ENCODE assay signal across 10 cellular contexts in genomic region chr1:15426492-15427279, GRCh38. TPM values are rescaled to one million over a fixed set of nuclear protein-coding genes. Genes with fewer than 3 reads are reported as not detected.
DNase-seq lines count a peak whose midpoint lies in the region; ATAC-seq lines count a peak whose summit lies in the region.
"Had no signal": no experiment of that assay in that cellular context is flagged by ENCODE, and none has a peak within 500 bp of the region (broad histone marks: within the 10 kb centered on the region; RNA-seq: fewer than 3 reads in every experiment).

No MANE protein-coding gene starts in this region.

- no peaks in the 10 kb centered on the region for H3K9me3 Mint-ChIP-seq in central memory CD8-positive, alpha-beta T cell

- H3K4me3 ChIP-seq in mucosa of stomach (ENCODE audit: low read length) = no peak overlapping the region

- peak; percentile 88 for DNase-seq in A172 (ENCODE audit: low spot score)
- DNase-seq in NCI-H226 = peak; percentile 82
- DNase-seq in central memory CD8-positive, alpha-beta T cell (ENCODE audit: low spot score in 2 of 2) = no peak
- no peak for DNase-seq in NCI-H187 treated with DMSO at 0.1 percent for 48 hours (lab: John Stamatoyannopoulos, UW)
- DNase-seq in DMS 273 treated with DMSO at 0.1 percent for 48 hours (lab: John Stamatoyannopoulos, UW) = no peak
- no peak for DNase-seq in NCI-H748 (lab: John Stamatoyannopoulos, UW; ENCODE audit: unreplicated experiment)

- H3K36me3 Mint-ChIP-seq in central memory CD8-positive, alpha-beta T cell (ENCODE audit: insufficient read depth) = peaks cover 65% of the 10 kb centered on the region

- peak overlapping the region; percentile 90 for H3K27ac Mint-ChIP-seq in central memory CD8-positive, alpha-beta T cell (ENCODE audit: low read depth)
- H3K27ac Mint-ChIP-seq: B cell had no signal

- H3K4me3 Mint-ChIP-seq in central memory CD8-positive, alpha-beta T cell = peak overlapping the region; percentile 14
- H3K4me3 Mint-ChIP-seq: B cell had no signal

- no peaks in the 10 kb centered on the region for H3K27me3 ChIP-seq in mucosa of stomach (ENCODE audit: control insufficient read depth, insufficient read depth, low read length)

- ATAC-seq in central memory CD8-positive, alpha-beta T cell (replicated peaks; ENCODE audit: extremely low read depth, poor library complexity, severe bottlenecking) = no peak
- ATAC-seq in HG03378 (IDR thresholded peaks at IDR 0.05; ENCODE audit: unreplicated experiment) = no peak

- H3K4me1 Mint-ChIP-seq in central memory CD8-positive, alpha-beta T cell = peaks cover 33% of the 10 kb centered on the region
- H3K4me1 Mint-ChIP-seq: B cell had no signal

- H3K9ac ChIP-seq in mucosa of stomach (ENCODE audit: low read length) = peak overlapping the region; percentile 16

- peaks cover 14% of the 10 kb centered on the region for H3K36me3 ChIP-seq in mucosa of stomach (ENCODE audit: control insufficient read depth, insufficient read depth, low read length)

- H3K27me3 Mint-ChIP-seq in central memory CD8-positive, alpha-beta T cell = no peaks in the 10 kb centered on the region
- H3K27me3 Mint-ChIP-seq: B cell had no signal

- H3K4me1 ChIP-seq in mucosa of stomach (ENCODE audit: control insufficient read depth, insufficient read depth, low read length) = peaks cover 72% of the 10 kb centered on the region

- H3K9me3 ChIP-seq in mucosa of stomach (ENCODE audit: control insufficient read depth, low read length) = no peaks in the 10 kb centered on the region

RNA-seq across cellular contexts. Expression of gene CTRC, which starts 11.6 kb away (rescaled TPM):
- total RNA-seq in A172 (2014; rRNA removed; shearing (Covaris generic)) = not detected in 2 replicates
- total RNA-seq: B cell, SK-MEL-5 had no signal

RNA-seq across cellular contexts. Expression of gene EFHD2, which starts 17.0 kb away (rescaled TPM):
- 55.7 and 58.5 TPM in 2 replicates for total RNA-seq in A172 (2014; rRNA removed; shearing (Covaris generic))

RNA-seq across cellular contexts. Expression of gene CELA2A, which starts 29.8 kb away (rescaled TPM):
- total RNA-seq in A172 (2014; rRNA removed; shearing (Covaris generic)) = not detected in 2 replicates
- total RNA-seq: B cell, SK-MEL-5 had no signal

RNA-seq across cellular contexts. Expression of gene CELA2B, which starts 49.2 kb away (rescaled TPM):
- total RNA-seq in A172 (2014; rRNA removed; shearing (Covaris generic)) = not detected in 2 replicates
- total RNA-seq: B cell, SK-MEL-5 had no signal

Comparison
In these comparisons a context has a peak if more than half of its experiments do, and no peak if none do; other contexts are left out.
1. DNase-seq: peak in A172 (single experiment) and NCI-H226 (single experiment); none in central memory CD8-positive, alpha-beta T cell (0 of 2), NCI-H187 treated with DMSO at 0.1 percent for 48 hours (single experiment), DMS 273 treated with DMSO at 0.1 percent for 48 hours (single experiment) and NCI-H748 (single experiment).